Comparison of ENCODE assay signal across 12 cellular contexts in the genomic region with DNA sequence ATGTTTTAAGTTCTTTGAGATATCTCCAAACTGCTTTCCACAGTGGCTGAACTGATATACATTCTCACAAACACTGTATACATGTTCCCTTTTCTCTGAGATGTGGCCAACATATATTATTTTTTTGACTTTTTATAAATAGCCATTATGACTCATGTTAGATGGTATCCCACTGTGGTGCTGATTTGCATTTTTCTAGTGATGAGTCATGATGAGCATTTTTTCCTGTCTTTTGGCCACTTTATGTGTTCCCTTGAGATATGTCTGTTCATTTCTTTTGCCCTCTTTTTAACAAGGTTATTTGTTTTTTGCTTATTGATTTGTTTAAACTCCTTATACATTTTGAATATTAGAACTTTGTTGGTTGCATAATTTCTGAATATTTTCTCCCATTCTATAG.
DNase-seq lines count a peak whose midpoint lies in the region; ATAC-seq and TF ChIP-seq lines count a peak whose summit lies in the region.
"Had no signal": no experiment of that assay in that cellular context is flagged by ENCODE, and none has a peak within 500 bp of the region (broad histone marks: within the 10 kb centered on the region; RNA-seq: fewer than 3 reads in every experiment).

No MANE protein-coding gene starts in this region.

- H3K4me1 Mint-ChIP-seq in endodermal cell, result peaks cover 12% of the 10 kb centered on the region

- peak; percentile 40 for ATAC-seq in HG02852 (IDR thresholded peaks at IDR 0.05; ENCODE audit: unreplicated experiment)
- ATAC-seq in GM18861 (IDR thresholded peaks at IDR 0.05; ENCODE audit: unreplicated experiment), result no peak
- ATAC-seq in HG03139 (IDR thresholded peaks at IDR 0.05; ENCODE audit: unreplicated experiment), result no peak

- peaks cover 14% of the 10 kb centered on the region for H3K9me3 ChIP-seq in endodermal cell (ENCODE audit: control insufficient read depth, low read length)
- H3K9me3 ChIP-seq: esophagus squamous epithelium had no signal

- H3K27ac ChIP-seq in endodermal cell (ENCODE audit: low read depth, low read length), result no peak overlapping the region
- H3K27ac ChIP-seq: esophagus squamous epithelium had no signal

- no peaks in the 10 kb centered on the region for H3K4me1 ChIP-seq in endodermal cell (ENCODE audit: control insufficient read depth, insufficient read depth, low read length)
- H3K4me1 ChIP-seq: esophagus squamous epithelium had no signal

- H3K36me3 ChIP-seq in endodermal cell (ENCODE audit: control insufficient read depth, insufficient read depth, low read length), result no peaks in the 10 kb centered on the region
- H3K36me3 ChIP-seq: esophagus squamous epithelium had no signal

- H3K4me3 Mint-ChIP-seq in endodermal cell, result no peak overlapping the region
- H3K4me3 Mint-ChIP-seq: CD4-positive, alpha-beta T cell had no signal

- no peaks in the 10 kb centered on the region for H3K27me3 ChIP-seq in endodermal cell (ENCODE audit: control insufficient read depth, insufficient read depth, low read length, poor library complexity, severe bottlenecking)
- H3K27me3 ChIP-seq: esophagus squamous epithelium had no signal

- H3K9me3 Mint-ChIP-seq in endodermal cell, result peaks cover 22% of the 10 kb centered on the region

- H3K4me3 ChIP-seq in fibroblast of villous mesenchyme (ENCODE audit: low read depth, low read length), result no peak overlapping the region
- no peak overlapping the region for H3K4me3 ChIP-seq in endodermal cell (ENCODE audit: low read length)
- H3K4me3 ChIP-seq: esophagus squamous epithelium had no signal

- no peak for TF ChIP-seq CTCF in fibroblast of villous mesenchyme (IDR thresholded peaks at IDR 0.05; ENCODE audit: insufficient read depth, low read depth, low read length)
- TF ChIP-seq CTCF in endodermal cell (conservative IDR thresholded peaks at IDR 0.05), result no peak

- H3K36me3 Mint-ChIP-seq in endodermal cell (ENCODE audit: low read depth), result peaks cover 7% of the 10 kb centered on the region

- H3K9ac ChIP-seq in endodermal cell (ENCODE audit: extremely low read depth, low read length, poor library complexity, severe bottlenecking), result no peak overlapping the region

- peak; percentile 17 for DNase-seq in AG08395 (ENCODE audit: low spot score)
- DNase-seq in SIG-M5 (lab: John Stamatoyannopoulos, UW), result peak; percentile 5
- peak; percentile 55 for DNase-seq in fibroblast of villous mesenchyme (ENCODE audit: low read depth)
- no peak for DNase-seq in cerebellum (ENCODE audit: low spot score)
- DNase-seq in endodermal cell, result no peak
- DNase-seq: activated CD4-positive, alpha-beta T cell treated with anti-CD3 and anti-CD28 coated beads for 48 hours; CD4-positive, alpha-beta T cell; esophagus squamous epithelium; NCI-H1092 treated with DMSO at 0.1 percent for 48 hours had no signal

- H3K27me3 Mint-ChIP-seq in endodermal cell (ENCODE audit: insufficient read depth), result no peaks in the 10 kb centered on the region
- H3K27me3 Mint-ChIP-seq: CD4-positive, alpha-beta T cell had no signal

- no peak overlapping the region for H3K27ac Mint-ChIP-seq in endodermal cell
- H3K27ac Mint-ChIP-seq: CD4-positive, alpha-beta T cell had no signal

Comparison
In these comparisons a context has a peak if more than half of its experiments do, and no peak if none do; other contexts are left out.
1. DNase-seq: peak in AG08395 (single experiment), SIG-M5 (single experiment) and fibroblast of villous mesenchyme (single experiment); none in cerebellum (single experiment) and endodermal cell (single experiment).